Comparison of ENCODE assay signal across 9 cellular contexts in genomic region chr2:218368621-218369153, GRCh38. TPM values are rescaled to one million over a fixed set of nuclear protein-coding genes. Genes with fewer than 3 reads are reported as not detected.
DNase-seq lines count a peak whose midpoint lies in the region; ATAC-seq and TF ChIP-seq lines count a peak whose summit lies in the region.
"Had no signal": no experiment of that assay in that cellular context is flagged by ENCODE, and none has a peak within 500 bp of the region (broad histone marks: within the 10 kb centered on the region; RNA-seq: fewer than 3 reads in every experiment).

No MANE protein-coding gene starts in this region.

- H3K27me3 Mint-ChIP-seq in activated T-cell treated with anti-CD3 and anti-CD28 coated beads, Interleukin-2, amount 50 U/mL, for 4 hours (ENCODE audit: low read depth): no peaks in the 10 kb centered on the region

- no peaks in the 10 kb centered on the region for H3K36me3 ChIP-seq in tibial nerve
- H3K36me3 ChIP-seq: SJSA1 had no signal

- peaks cover 0 to 7% (median 0%) of the 10 kb centered on the region in 4 donors for H3K9me3 ChIP-seq in tibial nerve

- TF ChIP-seq EP300 in tibial nerve (IDR thresholded peaks at IDR 0.05): no peak

- H3K4me3 ChIP-seq in tibial nerve: peak overlapping the region in 3 of 4 donors; percentile 46 to 64 (median 61)

- no peaks in the 10 kb centered on the region for H3K36me3 Mint-ChIP-seq in activated T-cell treated with anti-CD3 and anti-CD28 coated beads, Interleukin-2, amount 50 U/mL, for 4 hours (ENCODE audit: insufficient read depth)

- peaks cover 20% of the 10 kb centered on the region for H3K4me1 Mint-ChIP-seq in activated T-cell treated with anti-CD3 and anti-CD28 coated beads, Interleukin-2, amount 50 U/mL, for 4 hours (ENCODE audit: low read depth)

- H3K9me3 Mint-ChIP-seq in activated T-cell treated with anti-CD3 and anti-CD28 coated beads, Interleukin-2, amount 50 U/mL, for 4 hours: no peaks in the 10 kb centered on the region

- 24 to 43% methylated on average over 27 of the region's 27 CpGs for WGBS in tibial nerve, 2 donors

- peak overlapping the region; percentile 76 for H3K4me3 Mint-ChIP-seq in activated T-cell treated with anti-CD3 and anti-CD28 coated beads, Interleukin-2, amount 50 U/mL, for 4 hours

- no peak for TF ChIP-seq POLR2A in tibial nerve (IDR thresholded peaks at IDR 0.05)

- TF ChIP-seq CTCF in VCaP (conservative IDR thresholded peaks at IDR 0.05) (peak; percentile 28; the same call in 1 of the 2 replicates), tibial nerve (IDR thresholded peaks at IDR 0.05) (no peak)

- H3K27ac ChIP-seq in VCaP (peak overlapping the region; percentile 58), tibial nerve (peak overlapping the region in 3 of 4 donors; percentile 83 to 94 (median 91))
- H3K27ac ChIP-seq: SJSA1 had no signal

- H3K27me3 ChIP-seq in tibial nerve: no peaks in the 10 kb centered on the region

- ATAC-seq in activated T-cell treated with anti-CD3 and anti-CD28 coated beads, Interleukin-2, amount 50 U/mL, for 4 hours: no peak
- ATAC-seq in left colon: peak; percentile 24

- intact Hi-C loops in left colon (cut with DNase I, micrococcal nuclease): no loop called here

- peaks cover 0 to 28% (median 7%) of the 10 kb centered on the region in 4 donors for H3K4me1 ChIP-seq in tibial nerve

- no peak for DNase-seq in activated T-cell treated with anti-CD3 and anti-CD28 coated beads, Interleukin-2, amount 50 U/mL, for 4 hours
- DNase-seq in activated T-cell treated with anti-CD3 and anti-CD28 coated beads, Interleukin-2, amount 50 U/mL, for 48 hours: no peak
- DNase-seq in left colon (peak in 1 of 2 donors; percentile 42), tibial nerve (ENCODE audit: low spot score in 2 of 2) (no peak), NCI-H2196 (lab: John Stamatoyannopoulos, UW; ENCODE audit: unreplicated experiment) (no peak), NK-92 (lab: John Stamatoyannopoulos, UW; ENCODE audit: unreplicated experiment) (no peak), NCI-H128 (lab: John Stamatoyannopoulos, UW; ENCODE audit: unreplicated experiment) (no peak)

RNA-seq across cellular contexts. Expression of gene CATIP, which starts 12.0 kb away (rescaled TPM):
- total RNA-seq in activated T-cell treated with anti-CD3 and anti-CD28 coated beads, Interleukin-2, amount 50 U/mL, for 4 hours: not detected
- total RNA-seq in left colon: not detected
- not detected for total RNA-seq in tibial nerve
- total RNA-seq: SJSA1 had no signal

RNA-seq across cellular contexts. Expression of gene SLC11A1, which starts 13.4 kb away (rescaled TPM):
- total RNA-seq in activated T-cell treated with anti-CD3 and anti-CD28 coated beads, Interleukin-2, amount 50 U/mL, for 4 hours: under 1 TPM; 0.05 to 0.61 (median 0.05) TPM
- total RNA-seq in left colon: 1 to 10 TPM; 1.7 to 2.0 TPM
- 100 to 1,000 TPM in 1 of 4 donors, 10 to 100 TPM in 3; 19.0 to 213 (median 52.9) TPM for total RNA-seq in tibial nerve

RNA-seq across cellular contexts. Expression of gene CTDSP1, which starts 31.0 kb away (rescaled TPM):
- 10 to 100 TPM; 42.8 to 58.0 (median 52.7) TPM for total RNA-seq in activated T-cell treated with anti-CD3 and anti-CD28 coated beads, Interleukin-2, amount 50 U/mL, for 4 hours
- total RNA-seq in left colon (100 to 1,000 TPM; 153 to 176 TPM), tibial nerve (100 to 1,000 TPM; 122 to 164 (median 140) TPM)

RNA-seq across cellular contexts. Expression of gene VIL1, which starts 50.2 kb away (rescaled TPM):
- total RNA-seq in activated T-cell treated with anti-CD3 and anti-CD28 coated beads, Interleukin-2, amount 50 U/mL, for 4 hours: under 1 TPM; 0.11 to 0.24 (median 0.23) TPM
- total RNA-seq in left colon (100 to 1,000 TPM; 441 to 488 TPM), tibial nerve (not detected)
- total RNA-seq: SJSA1 had no signal

Comparison
In these comparisons a context has a peak if more than half of its experiments do, and no peak if none do; other contexts are left out.
1. RNA of gene SLC11A1, which starts 13.4 kb away (total RNA-seq): 19.0 to 213 TPM in tibial nerve; 1.7 to 2.0 TPM in left colon and 0.05 to 0.61 TPM in activated T-cell treated with anti-CD3 and anti-CD28 coated beads, Interleukin-2, amount 50 U/mL, for 4 hours; every median in the first group is over 4 times any median in the second.